Comparison of ENCODE assay signal across 9 cellular contexts in genomic region chr5:173062141-173062540, GRCh38.
"Had no signal": no experiment of that assay in that cellular context is flagged by ENCODE, and none has a peak within 500 bp of the region (broad histone marks: within the 10 kb centered on the region; RNA-seq: fewer than 3 reads in every experiment).

No MANE protein-coding gene starts in this region.

- H2AFZ ChIP-seq: parathyroid adenoma had no signal

- H3K27me3 ChIP-seq: breast epithelium, SJCRH30 had no signal

- DNase-seq: activated CD4-positive, alpha-beta T cell treated with anti-CD3 and anti-CD28 coated beads for 4 hours; activated CD8-positive, alpha-beta memory T cell treated with anti-CD3 and anti-CD28 coated beads, Interleukin-2, amount 10 ng/mL, durations not matched to agents 7 days and 5 days; activated naive CD8-positive, alpha-beta T cell treated with anti-CD3 and anti-CD28 coated beads, Interleukin-2, amount 10 ng/mL, durations not matched to agents 7 days and 5 days; aorta; SJCRH30; T1000; trophoblast cell had no signal

- H3K4me3 Mint-ChIP-seq: activated CD8-positive, alpha-beta memory T cell treated with anti-CD3 and anti-CD28 coated beads, Interleukin-2, amount 10 ng/mL, durations not matched to agents 7 days and 5 days; activated naive CD8-positive, alpha-beta T cell treated with anti-CD3 and anti-CD28 coated beads, Interleukin-2, amount 10 ng/mL, durations not matched to agents 7 days and 5 days had no signal

- H3K9ac ChIP-seq: parathyroid adenoma had no signal

- H3K9me3 Mint-ChIP-seq: activated naive CD8-positive, alpha-beta T cell treated with anti-CD3 and anti-CD28 coated beads, Interleukin-2, amount 10 ng/mL, durations not matched to agents 7 days and 5 days had no signal

- H3K4me1 ChIP-seq: breast epithelium had no signal

- H3K27me3 Mint-ChIP-seq: activated CD8-positive, alpha-beta memory T cell treated with anti-CD3 and anti-CD28 coated beads, Interleukin-2, amount 10 ng/mL, durations not matched to agents 7 days and 5 days; activated naive CD8-positive, alpha-beta T cell treated with anti-CD3 and anti-CD28 coated beads, Interleukin-2, amount 10 ng/mL, durations not matched to agents 7 days and 5 days had no signal

- H3K27ac ChIP-seq: breast epithelium, parathyroid adenoma, SJCRH30 had no signal

- H3K4me3 ChIP-seq: breast epithelium, SJCRH30 had no signal

- ATAC-seq: activated CD8-positive, alpha-beta memory T cell treated with anti-CD3 and anti-CD28 coated beads, Interleukin-2, amount 10 ng/mL, durations not matched to agents 7 days and 5 days had no signal

- H3K27ac Mint-ChIP-seq: activated CD8-positive, alpha-beta memory T cell treated with anti-CD3 and anti-CD28 coated beads, Interleukin-2, amount 10 ng/mL, durations not matched to agents 7 days and 5 days; activated naive CD8-positive, alpha-beta T cell treated with anti-CD3 and anti-CD28 coated beads, Interleukin-2, amount 10 ng/mL, durations not matched to agents 7 days and 5 days had no signal
